12 cellular contexts compared by ENCODE assay signal in the genomic region with DNA sequence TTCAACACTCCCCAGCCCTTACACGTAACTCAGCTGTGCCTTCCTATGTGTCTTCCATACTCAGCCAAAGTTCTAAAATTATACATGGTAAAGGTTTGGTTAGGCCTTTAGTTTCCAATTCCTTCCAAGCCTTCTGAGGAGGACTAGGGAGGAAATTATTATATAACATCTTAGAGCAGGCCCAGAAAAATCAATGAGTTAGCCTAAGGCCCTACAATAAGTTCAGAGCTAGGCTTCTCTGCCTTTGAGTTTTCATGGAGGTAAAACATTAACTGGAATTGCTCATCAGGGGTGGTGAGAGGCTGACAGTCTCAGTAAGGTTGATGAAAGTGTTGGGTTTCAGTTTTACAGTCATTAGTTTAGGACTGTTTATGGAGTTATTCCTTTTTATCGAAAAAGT.
DNase-seq lines count a peak whose midpoint lies in the region; ATAC-seq lines count a peak whose summit lies in the region.
"Had no signal": no experiment of that assay in that cellular context is flagged by ENCODE, and none has a peak within 500 bp of the region (broad histone marks: within the 10 kb centered on the region; RNA-seq: fewer than 3 reads in every experiment).

No MANE protein-coding gene starts in this region.

- H3K27ac Mint-ChIP-seq in activated CD4-positive, alpha-beta memory T cell treated with anti-CD3 and anti-CD28 coated beads, Interleukin-2, amount 10 ng/mL, durations not matched to agents 7 days and 5 days, result no peak overlapping the region
- H3K27ac Mint-ChIP-seq in CD4-positive, alpha-beta memory T cell, result no peak overlapping the region
- H3K27ac Mint-ChIP-seq: WTC11 had no signal

- ATAC-seq in GM18520 (IDR thresholded peaks at IDR 0.05; ENCODE audit: unreplicated experiment), result peak; percentile 71
- peak; percentile 95 for ATAC-seq in GM21786 (IDR thresholded peaks at IDR 0.05; ENCODE audit: unreplicated experiment)
- ATAC-seq in HG03439 (IDR thresholded peaks at IDR 0.05; ENCODE audit: unreplicated experiment), result peak; percentile 59
- ATAC-seq: WTC11 had no signal

- H3K27ac ChIP-seq in CD4-positive, alpha-beta memory T cell (ENCODE audit: low read depth, low read length), result no peak overlapping the region

- no peaks in the 10 kb centered on the region for H3K36me3 Mint-ChIP-seq in activated CD4-positive, alpha-beta memory T cell treated with anti-CD3 and anti-CD28 coated beads, Interleukin-2, amount 10 ng/mL, durations not matched to agents 7 days and 5 days (ENCODE audit: low read depth)
- no peaks in the 10 kb centered on the region for H3K36me3 Mint-ChIP-seq in CD4-positive, alpha-beta memory T cell
- H3K36me3 Mint-ChIP-seq: WTC11 had no signal

- POLR2A ChIA-PET in activated CD4-positive, alpha-beta memory T cell treated with anti-CD3 and anti-CD28 coated beads, Interleukin-2, amount 10 ng/mL, durations not matched to agents 7 days and 5 days (lab: Charles Lee), result no interaction called here
- POLR2A ChIA-PET in CD4-positive, alpha-beta memory T cell (lab: Charles Lee; ENCODE audit: partially characterized antibody), result no interaction called here

- H3K9me3 ChIP-seq in CD4-positive, alpha-beta memory T cell (ENCODE audit: control insufficient read depth in 1 of 2, low read length in 2 of 2), result no peaks in the 10 kb centered on the region

- no peaks in the 10 kb centered on the region for H3K27me3 ChIP-seq in CD4-positive, alpha-beta memory T cell (ENCODE audit: insufficient read depth, low read length)

- no peaks in the 10 kb centered on the region for H3K4me1 Mint-ChIP-seq in activated CD4-positive, alpha-beta memory T cell treated with anti-CD3 and anti-CD28 coated beads, Interleukin-2, amount 10 ng/mL, durations not matched to agents 7 days and 5 days
- H3K4me1 Mint-ChIP-seq in CD4-positive, alpha-beta memory T cell, result peaks cover 0 to 6% (median 0%) of the 10 kb centered on the region in 4 donors

- no peaks in the 10 kb centered on the region for H3K4me1 ChIP-seq in CD4-positive, alpha-beta memory T cell (ENCODE audit: insufficient read depth, low read length)

- DNase-seq in left kidney (ENCODE audit: low read depth, low spot score) (peak; percentile 47), SW480 (ENCODE audit: low spot score) (no peak), NCI-H2196 treated with DMSO at 0.1 percent for 48 hours (lab: John Stamatoyannopoulos, UW; ENCODE audit: unreplicated experiment) (no peak)
- no peak for DNase-seq in activated CD4-positive, alpha-beta memory T cell treated with anti-CD3 and anti-CD28 coated beads, Interleukin-2, amount 10 ng/mL, durations not matched to agents 7 days and 5 days
- DNase-seq in CD4-positive, alpha-beta memory T cell, result no peak
- DNase-seq: GF-D8, hippocampal formation, NCI-H526 had no signal

- no peak overlapping the region for H3K4me3 ChIP-seq in CD4-positive, alpha-beta memory T cell (ENCODE audit: low read length in 2 of 2)

- peaks cover 2% of the 10 kb centered on the region for H3K9me3 Mint-ChIP-seq in activated CD4-positive, alpha-beta memory T cell treated with anti-CD3 and anti-CD28 coated beads, Interleukin-2, amount 10 ng/mL, durations not matched to agents 7 days and 5 days
- peaks cover 0 to 1% (median 0%) of the 10 kb centered on the region in 8 donors for H3K9me3 Mint-ChIP-seq in CD4-positive, alpha-beta memory T cell

- H3K4me3 Mint-ChIP-seq in activated CD4-positive, alpha-beta memory T cell treated with anti-CD3 and anti-CD28 coated beads, Interleukin-2, amount 10 ng/mL, durations not matched to agents 7 days and 5 days, result no peak overlapping the region
- H3K4me3 Mint-ChIP-seq in CD4-positive, alpha-beta memory T cell, result no peak overlapping the region
- H3K4me3 Mint-ChIP-seq: WTC11 had no signal

- intact Hi-C loops in CD4-positive, alpha-beta memory T cell (cut with micrococcal nuclease), result no loop called here

- H3K27me3 Mint-ChIP-seq in activated CD4-positive, alpha-beta memory T cell treated with anti-CD3 and anti-CD28 coated beads, Interleukin-2, amount 10 ng/mL, durations not matched to agents 7 days and 5 days, result no peaks in the 10 kb centered on the region
- H3K27me3 Mint-ChIP-seq in CD4-positive, alpha-beta memory T cell, result peaks cover 2 to 5% of the 10 kb centered on the region in 2 donors

- CTCF ChIA-PET in activated CD4-positive, alpha-beta memory T cell treated with anti-CD3 and anti-CD28 coated beads, Interleukin-2, amount 10 ng/mL, durations not matched to agents 7 days and 5 days (lab: Charles Lee), result no interaction called here
- CTCF ChIA-PET in CD4-positive, alpha-beta memory T cell (lab: Charles Lee; ENCODE audit: partially characterized antibody), result interaction anchor here (1.0 kb wide), 2 partner anchors 26 to 28 kb away, joined by 3 to 4 read pairs; no protein-coding TSS in a partner anchor

- no peaks in the 10 kb centered on the region for H3K36me3 ChIP-seq in CD4-positive, alpha-beta memory T cell (ENCODE audit: insufficient read depth, low read length)
